Comparison of ENCODE assay signal across 8 cellular contexts in genomic region chr5:80091792-80092192, GRCh38. TPM values are rescaled to one million over a fixed set of nuclear protein-coding genes. Genes with fewer than 3 reads are reported as not detected.
A peak's percentile ranks its signal among the peaks of the same experiment; 100 is the strongest.
DNase-seq lines count a peak whose midpoint lies in the region; ATAC-seq and TF ChIP-seq lines count a peak whose summit lies in the region.
"Not testable (repeated sequence)": the region's sequence is repeated elsewhere in the genome, so short reads cannot be mapped to it uniquely, and the experiment has no call there.

No MANE protein-coding gene starts in this region.

- not testable (repeated sequence) for H3K36me3 ChIP-seq in body of pancreas (replicated peaks in 1 of 2; ENCODE audit: insufficient read depth in 1 of 2, low read depth in 2 of 2); suprapubic skin

- peaks cover 12% of the 10 kb centered on the region for H3K4me1 ChIP-seq in body of pancreas
- not testable (repeated sequence) for H3K4me1 ChIP-seq in suprapubic skin

- H3K4me3 ChIP-seq in WI38 (ENCODE audit: low read depth, low read length); body of pancreas; suprapubic skin: not testable (repeated sequence)

- 20% methylated on average over 15 of the region's 15 CpGs for WGBS in body of pancreas, 2 donors
- WGBS in suprapubic skin, result 28% methylated on average over 15 of the region's 15 CpGs

- H3K4me3 Mint-ChIP-seq in glutamatergic neuron (ENCODE audit: unreplicated experiment); natural killer cell treated with Interleukin-12 subunit alpha and Interleukin-12 subunit beta and Interleukin-15 and Interleukin-18, amount 100 ng/mL, for 72 hours: not testable (repeated sequence)

- H3K27me3 ChIP-seq in body of pancreas, suprapubic skin: not testable (repeated sequence)

- not testable (repeated sequence) for TF ChIP-seq EP300 in suprapubic skin (IDR thresholded peaks at IDR 0.05)

- DNase-seq in DMS 273 (lab: John Stamatoyannopoulos, UW; ENCODE audit: unreplicated experiment), result peak; percentile 72
- DNase-seq in HuH-7 (ENCODE audit: low spot score), result peak; percentile 40
- peak; percentile 7 to 54 for DNase-seq in NCI-H524 (lab: John Stamatoyannopoulos, UW)
- DNase-seq in body of pancreas, result peak in 1 of 4 donors; percentile 25
- DNase-seq in glutamatergic neuron; suprapubic skin (ENCODE audit: low spot score in 2 of 2): not testable (repeated sequence)
- peak; percentile 72 for DNase-seq in natural killer cell treated with Interleukin-12 subunit alpha and Interleukin-12 subunit beta and Interleukin-15 and Interleukin-18, amount 100 ng/mL, for 72 hours (ENCODE audit: low spot score)

- not testable (repeated sequence) for H3K27ac Mint-ChIP-seq in glutamatergic neuron (ENCODE audit: unreplicated experiment)
- H3K27ac Mint-ChIP-seq in natural killer cell treated with Interleukin-12 subunit alpha and Interleukin-12 subunit beta and Interleukin-15 and Interleukin-18, amount 100 ng/mL, for 72 hours, result peak overlapping the region in 1 of 2 donors; percentile 43

- intact Hi-C loops in body of pancreas (cut with DNase I), result loop anchor here (5.0 kb wide), 1 partner anchor 216 kb away; no protein-coding TSS in a partner anchor

- peak; percentile 8; the same call in 1 of the 2 replicates for TF ChIP-seq CTCF in WI38 (IDR thresholded peaks at IDR 0.05; ENCODE audit: low read depth, low read length)
- peak; percentile 42 to 82 (median 75) for TF ChIP-seq CTCF in body of pancreas (IDR thresholded peaks at IDR 0.05)
- peak; percentile 91 for TF ChIP-seq CTCF in glutamatergic neuron (IDR thresholded peaks at IDR 0.05; ENCODE audit: partially characterized antibody, unreplicated experiment)
- peak; percentile 54 to 71 for TF ChIP-seq CTCF in suprapubic skin (IDR thresholded peaks at IDR 0.05)

- not testable (repeated sequence) for H3K36me3 Mint-ChIP-seq in glutamatergic neuron (ENCODE audit: unreplicated experiment); natural killer cell treated with Interleukin-12 subunit alpha and Interleukin-12 subunit beta and Interleukin-15 and Interleukin-18, amount 100 ng/mL, for 72 hours

- not testable (repeated sequence) for H3K27ac ChIP-seq in body of pancreas, suprapubic skin

- ATAC-seq in body of pancreas, result peak; percentile 61
- ATAC-seq in natural killer cell treated with Interleukin-12 subunit alpha and Interleukin-12 subunit beta and Interleukin-15 and Interleukin-18, amount 100 ng/mL, for 72 hours, result not testable (repeated sequence)

- H3K27me3 Mint-ChIP-seq in glutamatergic neuron (ENCODE audit: unreplicated experiment); natural killer cell treated with Interleukin-12 subunit alpha and Interleukin-12 subunit beta and Interleukin-15 and Interleukin-18, amount 100 ng/mL, for 72 hours: not testable (repeated sequence)

- not testable (repeated sequence) for H3K9me3 Mint-ChIP-seq in glutamatergic neuron (ENCODE audit: unreplicated experiment); natural killer cell treated with Interleukin-12 subunit alpha and Interleukin-12 subunit beta and Interleukin-15 and Interleukin-18, amount 100 ng/mL, for 72 hours

- H3K4me1 Mint-ChIP-seq in glutamatergic neuron (ENCODE audit: low read depth, unreplicated experiment); natural killer cell treated with Interleukin-12 subunit alpha and Interleukin-12 subunit beta and Interleukin-15 and Interleukin-18, amount 100 ng/mL, for 72 hours (ENCODE audit: low read depth in 2 of 2): not testable (repeated sequence)

- H3K9me3 ChIP-seq in body of pancreas, suprapubic skin: not testable (repeated sequence)

- not testable (repeated sequence) for TF ChIP-seq POLR2A in body of pancreas (IDR thresholded peaks at IDR 0.05); suprapubic skin (IDR thresholded peaks at IDR 0.05)

RNA-seq across cellular contexts. Expression of gene THBS4, which starts 56.6 kb away (rescaled TPM):
- total RNA-seq in body of pancreas (10 to 100 TPM; 18.4 to 20.8 TPM), glutamatergic neuron (ENCODE audit: unreplicated experiment) (41.1 TPM), suprapubic skin (1 to 10 TPM in 3 of 4 donors, under 1 TPM in 1; 0.57 to 3.6 (median 1.9) TPM)
- total RNA-seq in natural killer cell treated with Interleukin-12 subunit alpha and Interleukin-12 subunit beta and Interleukin-15 and Interleukin-18, amount 100 ng/mL, for 72 hours, result under 1 TPM in 1 of 2 donors, not detected in 1; 0.31 TPM

Comparison
In these comparisons a context has a peak if more than half of its experiments do, and no peak if none do; other contexts are left out.
1. CTCF ChIP-seq: peak in every context shown above with its lines; median percentile 91 in glutamatergic neuron; 75 in body of pancreas; 62 in suprapubic skin; 8 in WI38.